1 cellular context compared by ENCODE assay signal in the genomic region with DNA sequence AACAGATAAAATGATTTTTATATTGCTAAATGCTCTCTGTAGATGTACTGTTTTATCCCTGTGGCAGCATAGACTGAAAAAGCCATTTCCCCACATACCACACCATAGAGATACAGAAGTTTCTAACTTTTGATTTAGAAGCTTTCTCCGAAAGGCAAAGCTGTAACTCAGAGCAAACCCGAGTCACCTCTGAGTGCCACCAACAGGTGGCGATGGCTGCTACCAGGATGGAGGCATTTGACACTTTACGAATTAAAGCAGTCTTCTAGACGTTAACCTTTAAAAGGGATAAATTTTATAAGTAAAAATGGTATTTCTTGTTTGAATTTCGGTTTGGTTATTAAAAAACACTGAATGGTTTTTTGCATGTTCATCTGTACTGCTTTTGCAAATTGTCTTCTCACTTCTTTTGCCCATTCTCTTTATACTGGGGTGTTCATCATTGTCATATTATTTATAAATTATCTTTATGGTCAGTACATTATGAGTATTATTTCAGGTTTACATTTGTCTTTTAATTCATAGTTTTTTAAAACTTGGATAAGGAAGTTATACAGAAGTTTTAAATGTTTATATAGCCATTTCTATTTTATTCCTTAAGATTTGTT.
TF ChIP-seq lines count a peak whose summit lies in the region.

No MANE protein-coding gene starts in this region.

TF ChIP-seq in GM12878, 131 proteins besides CTCF, POLR2A, EP300 and RAD21 (continued from another document):
- 0 out of 2 replicates have a peak, but pooled peaks have one; percentile 41 for TF ChIP-seq YY1 (IDR thresholded peaks at IDR 0.05; ENCODE audit: low read depth, low read length)
- no peak for TF ChIP-seq NFXL1 (IDR thresholded peaks at IDR 0.05; ENCODE audit: borderline replicate concordance)
- peak; percentile 87 for TF ChIP-seq SMC3 (IDR thresholded peaks at IDR 0.05; ENCODE audit: borderline replicate concordance, low read length)
